8 cellular contexts compared by ENCODE assay signal in genomic region chr19:2261438-2262172, GRCh38. TPM values are rescaled to one million over a fixed set of nuclear protein-coding genes. Genes with fewer than 3 reads are reported as not detected.
DNase-seq lines count a peak whose midpoint lies in the region; ATAC-seq and TF ChIP-seq lines count a peak whose summit lies in the region.

No MANE protein-coding gene starts in this region.

- WGBS in right lobe of liver (ENCODE audit: insufficient coverage, low coverage, low lambda C conversion rate, missing lambda C conversion rate) = 7% methylated on average over 2 of the region's 7 CpGs

- H3K4me3 ChIP-seq in right lobe of liver = no peak overlapping the region

- no peaks in the 10 kb centered on the region for H3K27me3 Mint-ChIP-seq in Calu3 (ENCODE audit: unreplicated experiment)
- H3K27me3 Mint-ChIP-seq in activated naive CD4-positive, alpha-beta T cell treated with anti-CD3 and anti-CD28 coated beads, Interleukin-2, amount 10 ng/mL, durations not matched to agents 7 days and 5 days = no peaks in the 10 kb centered on the region

- H3K9me3 ChIP-seq in right lobe of liver = no peaks in the 10 kb centered on the region

- no peak for TF ChIP-seq POLR2A in right lobe of liver (IDR thresholded peaks at IDR 0.05)

- intact Hi-C loops in Calu3 (cut with micrococcal nuclease; ENCODE audit: unreplicated experiment) (no loop called here), right lobe of liver (cut with DNase I) (no loop called here), posterior cingulate gyrus (cut with DNase I) (no loop called here), posterior vena cava (cut with DNase I) (no loop called here)

- H3K4me1 ChIP-seq in right lobe of liver = no peaks in the 10 kb centered on the region

- H3K36me3 Mint-ChIP-seq in Calu3 (ENCODE audit: insufficient read depth, unreplicated experiment) = peaks cover 4% of the 10 kb centered on the region
- peaks cover 1% of the 10 kb centered on the region for H3K36me3 Mint-ChIP-seq in activated naive CD4-positive, alpha-beta T cell treated with anti-CD3 and anti-CD28 coated beads, Interleukin-2, amount 10 ng/mL, durations not matched to agents 7 days and 5 days

- CTCF ChIA-PET in Calu3 (lab: Charles Lee) = interaction anchor here (0.6 to 1.4 kb wide), 2 partner anchors 11 to 26 kb away, joined by 3 to 4 read pairs; no protein-coding TSS in a partner anchor
- CTCF ChIA-PET in activated naive CD4-positive, alpha-beta T cell treated with anti-CD3 and anti-CD28 coated beads, Interleukin-2, amount 10 ng/mL, durations not matched to agents 7 days and 5 days (lab: Charles Lee) = interaction anchor here (0.7 to 2.5 kb wide), 7 partner anchors 10 to 364 kb away, joined by 3 to 12 read pairs (median 3); no protein-coding TSS in a partner anchor

- ATAC-seq in right lobe of liver (no peak), HG03159 (IDR thresholded peaks at IDR 0.05; ENCODE audit: unreplicated experiment) (no peak)

- no peaks in the 10 kb centered on the region for H3K27me3 ChIP-seq in right lobe of liver

- no TSS peak for BruUV-seq in Calu3 (replicated peaks; lab: Mats Ljungman, UMichigan)

- peaks cover 3% of the 10 kb centered on the region for H3K4me1 Mint-ChIP-seq in Calu3 (ENCODE audit: low read depth, unreplicated experiment)
- peaks cover 41% of the 10 kb centered on the region for H3K4me1 Mint-ChIP-seq in activated naive CD4-positive, alpha-beta T cell treated with anti-CD3 and anti-CD28 coated beads, Interleukin-2, amount 10 ng/mL, durations not matched to agents 7 days and 5 days

- no peak overlapping the region for H3K27ac ChIP-seq in right lobe of liver

- no peaks in the 10 kb centered on the region for H3K36me3 ChIP-seq in right lobe of liver

- H3K27ac Mint-ChIP-seq in Calu3 (ENCODE audit: unreplicated experiment) = no peak overlapping the region
- H3K27ac Mint-ChIP-seq in activated naive CD4-positive, alpha-beta T cell treated with anti-CD3 and anti-CD28 coated beads, Interleukin-2, amount 10 ng/mL, durations not matched to agents 7 days and 5 days = no peak overlapping the region

- H3K4me3 Mint-ChIP-seq in Calu3 (ENCODE audit: low read depth, unreplicated experiment) = no peak overlapping the region
- no peak overlapping the region for H3K4me3 Mint-ChIP-seq in activated naive CD4-positive, alpha-beta T cell treated with anti-CD3 and anti-CD28 coated beads, Interleukin-2, amount 10 ng/mL, durations not matched to agents 7 days and 5 days

- no peak for DNase-seq in Calu3
- peak; percentile 75 for DNase-seq in NAMALWA (ENCODE audit: low spot score)
- DNase-seq in activated naive CD4-positive, alpha-beta T cell treated with anti-CD3 and anti-CD28 coated beads, Interleukin-2, amount 10 ng/mL, durations not matched to agents 7 days and 5 days = peak; percentile 75
- no peak for DNase-seq in right lobe of liver
- no peak for DNase-seq in posterior cingulate gyrus
- DNase-seq in posterior vena cava (ENCODE audit: low spot score) = no peak
- no peak for DNase-seq in hepatic stellate cell (ENCODE audit: low spot score)

- no peaks in the 10 kb centered on the region for H3K9me3 Mint-ChIP-seq in Calu3 (ENCODE audit: low read depth, unreplicated experiment)
- H3K9me3 Mint-ChIP-seq in activated naive CD4-positive, alpha-beta T cell treated with anti-CD3 and anti-CD28 coated beads, Interleukin-2, amount 10 ng/mL, durations not matched to agents 7 days and 5 days = no peaks in the 10 kb centered on the region

- TF ChIP-seq CTCF in Calu3 (IDR thresholded peaks at IDR 0.05; ENCODE audit: unreplicated experiment) (peak; percentile 53), right lobe of liver (IDR thresholded peaks at IDR 0.05) (peak; percentile 38 to 61 (median 52))

RNA-seq across cellular contexts. Expression of gene JSRP1, which starts 5.4 kb away (rescaled TPM):
- 0.73 TPM in 1 of 2 replicates, not detected in the other for total RNA-seq in Calu3 (2022)
- under 1 TPM in 3 of 6 experiments, not detected in 3; 0.28 to 0.81 (median 0.42) TPM for total RNA-seq in right lobe of liver
- total RNA-seq in posterior vena cava = not detected

RNA-seq across cellular contexts. Expression of gene AMH, which starts 12.5 kb away (rescaled TPM):
- total RNA-seq in Calu3 (2022) (3.7 and 5.0 TPM in 2 replicates), right lobe of liver (1 to 10 TPM in 1 of 6 experiments, under 1 TPM in 5; 0.24 to 1.2 (median 0.59) TPM), posterior vena cava (1 to 10 TPM in 1 of 2 donors, under 1 TPM in 1; 0.46 to 1.1 TPM)

RNA-seq across cellular contexts. Expression of gene PEAK3, which starts 20.4 kb away (rescaled TPM):
- not detected in 2 replicates for total RNA-seq in Calu3 (2022)
- total RNA-seq in right lobe of liver = under 1 TPM; 0.07 to 0.49 (median 0.36) TPM
- 1 to 10 TPM in 1 of 2 donors, under 1 TPM in 1; 0.90 to 2.0 TPM for total RNA-seq in posterior vena cava

RNA-seq across cellular contexts. Expression of gene SF3A2, which starts 25.0 kb away (rescaled TPM):
- total RNA-seq in Calu3 (2022) (83.0 and 83.6 TPM in 2 replicates), right lobe of liver (10 to 100 TPM; 14.0 to 22.1 (median 19.1) TPM), posterior vena cava (10 to 100 TPM; 35.0 to 36.6 TPM)

RNA-seq across cellular contexts. Expression of gene PLEKHJ1, which starts 25.5 kb away (rescaled TPM):
- total RNA-seq in Calu3 (2022) (38.7 and 43.5 TPM in 2 replicates), right lobe of liver (10 to 100 TPM; 24.4 to 49.3 (median 28.6) TPM), posterior vena cava (10 to 100 TPM; 24.3 to 27.6 TPM)

Comparison
In these comparisons a context has a peak if more than half of its experiments do, and no peak if none do; other contexts are left out.
1. DNase-seq: peak in NAMALWA (single experiment) and activated naive CD4-positive, alpha-beta T cell treated with anti-CD3 and anti-CD28 coated beads, Interleukin-2, amount 10 ng/mL, durations not matched to agents 7 days and 5 days (single experiment); none in Calu3 (single experiment), right lobe of liver (0 of 3), posterior cingulate gyrus (0 of 10), posterior vena cava (single experiment) and hepatic stellate cell (single experiment).